15 cellular contexts compared by ENCODE assay signal in genomic region chr12:127588224-127588623, GRCh38.
A peak's percentile ranks its signal among the peaks of the same experiment; 100 is the strongest.
DNase-seq lines count a peak whose midpoint lies in the region; ATAC-seq, FAIRE-seq and TF ChIP-seq lines count a peak whose summit lies in the region.
"Had no signal": no experiment of that assay in that cellular context is flagged by ENCODE, and none has a peak within 500 bp of the region (broad histone marks: within the 10 kb centered on the region; RNA-seq: fewer than 3 reads in every experiment).

No MANE protein-coding gene starts in this region.

- no peaks in the 10 kb centered on the region for H4K20me1 ChIP-seq in GM23248 (ENCODE audit: insufficient read depth)
- no peaks in the 10 kb centered on the region for H4K20me1 ChIP-seq in astrocyte (ENCODE audit: insufficient read depth, low read length)

- peak; percentile 69 for ATAC-seq in gastroesophageal sphincter
- no peak for ATAC-seq in HG03432 (IDR thresholded peaks at IDR 0.05; ENCODE audit: unreplicated experiment)

- H3K79me2 ChIP-seq in GM23248 (ENCODE audit: insufficient read depth) (no peaks in the 10 kb centered on the region), astrocyte (ENCODE audit: insufficient read depth, low read length) (no peaks in the 10 kb centered on the region)

- H3K27ac ChIP-seq in GM23248 = peak overlapping the region; percentile 63
- peak overlapping the region; percentile 77 for H3K27ac ChIP-seq in astrocyte (ENCODE audit: low read depth, low read length)
- no peak overlapping the region for H3K27ac ChIP-seq in gastroesophageal sphincter
- H3K27ac ChIP-seq: ovary, transverse colon had no signal

- no peak for TF ChIP-seq CTCF in astrocyte (IDR thresholded peaks at IDR 0.05; ENCODE audit: insufficient read depth, low read depth, low read length)
- TF ChIP-seq CTCF in gastroesophageal sphincter (IDR thresholded peaks at IDR 0.05) = no peak

- peaks cover 9% of the 10 kb centered on the region for H3K9me3 Mint-ChIP-seq in astrocyte (ENCODE audit: unreplicated experiment)

- H2AFZ ChIP-seq in GM23248 (no peak overlapping the region), astrocyte (ENCODE audit: low read depth, low read length) (peak overlapping the region; percentile 11)

- no peaks in the 10 kb centered on the region for H3K9me2 ChIP-seq in GM23248 (ENCODE audit: insufficient read depth)

- TF ChIP-seq POLR2A in gastroesophageal sphincter (IDR thresholded peaks at IDR 0.05) = no peak

- in situ Hi-C loops in GM23248 (cut with MboI) = no loop called here
- in situ Hi-C loops in KBM-7 (cut with MboI; ENCODE audit: low pct_unique_long_range_greater_than_20kb, low sequenced_read_pairs) = no loop called here

- H3K27me3 Mint-ChIP-seq in astrocyte (ENCODE audit: low read depth, unreplicated experiment) = no peaks in the 10 kb centered on the region

- FAIRE-seq in astrocyte (lab: Jason Lieb, UNC) = peak; percentile 95

- H3K36me3 ChIP-seq in GM23248 (ENCODE audit: low read depth) (no peaks in the 10 kb centered on the region), astrocyte (ENCODE audit: insufficient read depth, low read length) (no peaks in the 10 kb centered on the region), gastroesophageal sphincter (no peaks in the 10 kb centered on the region)
- H3K36me3 ChIP-seq: ovary, transverse colon had no signal

- H3K4me3 ChIP-seq in GM23248 (0 out of 2 replicates have a peak overlapping the region, but pooled peaks have one; percentile 16), astrocyte (ENCODE audit: insufficient read depth, low read depth, low read length) (no peak overlapping the region), gastroesophageal sphincter (no peak overlapping the region)
- H3K4me3 ChIP-seq: ovary, transverse colon had no signal

- no peaks in the 10 kb centered on the region for H3K27me3 ChIP-seq in GM23248 (replicated peaks; ENCODE audit: insufficient read depth)
- H3K27me3 ChIP-seq in astrocyte (ENCODE audit: insufficient read depth, low read length) = no peaks in the 10 kb centered on the region
- peaks cover 11% of the 10 kb centered on the region for H3K27me3 ChIP-seq in gastroesophageal sphincter
- H3K27me3 ChIP-seq: ovary, transverse colon had no signal

- TF ChIP-seq EP300 in gastroesophageal sphincter (IDR thresholded peaks at IDR 0.05) = no peak

- H3K36me3 Mint-ChIP-seq in astrocyte (ENCODE audit: low read depth, unreplicated experiment) = no peaks in the 10 kb centered on the region

- H3K4me2 ChIP-seq in GM23248 (ENCODE audit: unreplicated experiment) = peak overlapping the region; percentile 55
- H3K4me2 ChIP-seq in astrocyte (ENCODE audit: low read length) = peak overlapping the region; percentile 47

- 3 to 5% methylated on average over 7 of the region's 7 CpGs for WGBS in GM23248 (ENCODE audit: low coverage in 1 of 2, low lambda C conversion rate in 2 of 2, missing lambda C conversion rate in 2 of 2), 2 experiments
- 54 to 73% methylated on average over 4 to 7 of the region's 7 CpGs for WGBS in gastroesophageal sphincter (ENCODE audit: low coverage in 1 of 2), 2 donors

- no peak overlapping the region for H3K27ac Mint-ChIP-seq in astrocyte (ENCODE audit: unreplicated experiment)
- H3K27ac Mint-ChIP-seq: activated naive CD4-positive, alpha-beta T cell treated with anti-CD3 and anti-CD28 coated beads for 36 hours had no signal

- H3K9ac ChIP-seq in GM23248 = 0 out of 2 replicates have a peak overlapping the region, but pooled peaks have one; percentile 10
- H3K9ac ChIP-seq in astrocyte (ENCODE audit: low read length) = peak overlapping the region; percentile 29

- H3K4me1 Mint-ChIP-seq in astrocyte (ENCODE audit: low read depth, unreplicated experiment) = no peaks in the 10 kb centered on the region

- H3K4me1 ChIP-seq in GM23248 (ENCODE audit: insufficient read depth) (peaks cover 22% of the 10 kb centered on the region), astrocyte (ENCODE audit: insufficient read depth, low read length) (peaks cover 13% of the 10 kb centered on the region), gastroesophageal sphincter (no peaks in the 10 kb centered on the region)
- H3K4me1 ChIP-seq: transverse colon had no signal

- peaks cover 21% of the 10 kb centered on the region for H3F3A ChIP-seq in GM23248 (ENCODE audit: insufficient read depth)

- H3K4me3 Mint-ChIP-seq in astrocyte (ENCODE audit: unreplicated experiment) = no peak overlapping the region
- H3K4me3 Mint-ChIP-seq: activated naive CD4-positive, alpha-beta T cell treated with anti-CD3 and anti-CD28 coated beads for 36 hours had no signal

- DNase-seq in A172 (ENCODE audit: low spot score) = peak; percentile 1
- DNase-seq in GM23248 = peak; percentile 95
- DNase-seq in astrocyte (ENCODE audit: low read depth) = peak; percentile 98
- no peak for DNase-seq in KBM-7
- DNase-seq in glomerular visceral epithelial cell (ENCODE audit: extremely low spot score) = no peak
- no peak for DNase-seq in kidney tubule cell (ENCODE audit: low spot score)
- DNase-seq: activated naive CD4-positive, alpha-beta T cell treated with anti-CD3 and anti-CD28 coated beads for 36 hours; cerebellar nuclear complex; erythroblast; Karpas-422; NCI-H2029 treated with DMSO at 0.1 percent for 48 hours; ovary; transverse colon had no signal

- H3K9me3 ChIP-seq in GM23248 (ENCODE audit: low read depth) (no peaks in the 10 kb centered on the region), astrocyte (ENCODE audit: insufficient read depth, low read depth, low read length) (no peaks in the 10 kb centered on the region), gastroesophageal sphincter (peaks cover 0 to 6% (median 0%) of the 10 kb centered on the region in 3 donors)
- H3K9me3 ChIP-seq: ovary, transverse colon had no signal

Comparison
In these comparisons a context has a peak if more than half of its experiments do, and no peak if none do; other contexts are left out.
1. DNase-seq: peak in A172 (single experiment), GM23248 (single experiment) and astrocyte (single experiment); none in KBM-7 (single experiment), glomerular visceral epithelial cell (single experiment) and kidney tubule cell (single experiment).
2. H3K27ac ChIP-seq: peak in GM23248 (single experiment) and astrocyte (single experiment); none in gastroesophageal sphincter (0 of 4).